ENCODE assay signal across 8 cellular contexts in the genomic region with DNA sequence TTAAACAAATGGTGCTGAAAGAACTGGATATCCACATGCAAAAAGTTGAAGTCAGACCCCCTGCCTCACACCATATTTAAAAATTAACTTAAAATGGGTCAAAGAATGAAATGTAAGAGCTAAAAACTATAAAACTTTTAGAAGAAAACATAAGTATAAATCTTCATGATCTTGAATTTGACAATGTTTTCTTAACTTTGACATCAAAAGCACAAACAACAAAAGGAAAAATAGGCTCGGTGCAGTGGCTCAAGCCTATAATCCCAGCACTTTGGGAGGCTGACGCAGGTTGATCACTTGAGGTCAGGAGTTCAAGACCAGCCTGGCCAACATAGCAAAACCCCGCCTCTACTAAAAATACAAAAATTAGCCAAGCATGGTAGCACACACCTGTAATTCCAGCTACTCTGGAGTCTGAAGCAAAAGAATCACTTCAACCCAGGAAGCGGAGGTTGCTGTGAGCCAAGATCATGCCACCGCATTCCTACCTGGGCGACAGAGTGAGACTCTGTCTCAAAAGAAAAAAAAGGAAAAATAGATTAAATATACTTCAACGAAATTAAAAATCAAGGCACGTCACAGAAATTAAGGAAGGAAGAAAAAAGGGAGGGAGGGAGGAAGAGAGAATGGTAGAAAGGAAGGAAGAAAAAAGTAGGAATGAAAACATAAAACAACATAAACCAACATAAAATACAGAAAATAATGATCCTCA. TPM values are rescaled to one million over a fixed set of nuclear protein-coding genes. Genes with fewer than 3 reads are reported as not detected.
DNase-seq lines count a peak whose midpoint lies in the region; ATAC-seq, FAIRE-seq and TF ChIP-seq lines count a peak whose summit lies in the region.

No MANE protein-coding gene starts in this region.

- H3K4me1 ChIP-seq in Panc1 (ENCODE audit: control insufficient read depth, insufficient read depth, low read length) (peaks cover 4% of the 10 kb centered on the region; the same call in 1 of the 2 replicates), endodermal cell (ENCODE audit: control insufficient read depth, insufficient read depth, low read length) (peaks cover 4% of the 10 kb centered on the region), pancreas (peaks cover 12 to 28% (median 17%) of the 10 kb centered on the region in 3 donors)

- H3K27me3 Mint-ChIP-seq in Calu3 (ENCODE audit: unreplicated experiment) (no peaks in the 10 kb centered on the region), endodermal cell (ENCODE audit: insufficient read depth) (no peaks in the 10 kb centered on the region)

- in situ Hi-C loops in Panc1 (cut with HindIII; ENCODE audit: low pct_unique_long_range_greater_than_20kb, low sequenced_read_pairs): no loop called here

- BruUV-seq in Calu3 (replicated peaks; lab: Mats Ljungman, UMichigan): no TSS peak
- TSS peak; percentile 71 for BruUV-seq in Panc1 (replicated peaks; lab: Mats Ljungman, UMichigan)

- H3K4me3 ChIP-seq in Panc1 (ENCODE audit: low read depth in 2 of 2, low read length in 2 of 2) (no peak overlapping the region), endodermal cell (ENCODE audit: low read length) (peak overlapping the region; percentile 91), pancreas (peak overlapping the region; percentile 53 to 88 (median 76))

- H3K27ac Mint-ChIP-seq in Calu3 (ENCODE audit: unreplicated experiment) (no peak overlapping the region), endodermal cell (no peak overlapping the region)

- intact Hi-C loops in Calu3 (cut with micrococcal nuclease; ENCODE audit: unreplicated experiment): loop anchor here (10.0 kb wide), 1 partner anchor 1323 kb away; no protein-coding TSS in a partner anchor
- intact Hi-C loops in Panc1 (cut with micrococcal nuclease; ENCODE audit: unreplicated experiment): no loop called here
- intact Hi-C loops in pancreas (cut with DNase I): no loop called here

- no peaks in the 10 kb centered on the region for H3K36me3 ChIP-seq in Panc1 (ENCODE audit: control insufficient read depth, insufficient read depth, low read length)
- no peaks in the 10 kb centered on the region for H3K36me3 ChIP-seq in endodermal cell (ENCODE audit: control insufficient read depth, insufficient read depth, low read length)
- H3K36me3 ChIP-seq in pancreas: no peaks in the 10 kb centered on the region

- 96 to 99% methylated on average over 7 to 8 of the region's 8 CpGs for WGBS in endodermal cell (ENCODE audit: insufficient coverage in 1 of 2, insufficient read length in 1 of 2), 2 experiments
- 39 to 80% methylated on average over 8 of the region's 8 CpGs for WGBS in pancreas, 2 donors

- CTCF ChIA-PET in Calu3 (lab: Charles Lee) (no interaction called here), Panc1 (lab: Charles Lee) (no interaction called here)

- H3K27ac ChIP-seq in Panc1 (ENCODE audit: low read length): no peak overlapping the region
- H3K27ac ChIP-seq in endodermal cell (ENCODE audit: low read depth, low read length): no peak overlapping the region
- peak overlapping the region in 2 of 4 donors; percentile 86 to 87 for H3K27ac ChIP-seq in pancreas

- H3K9me3 Mint-ChIP-seq in Calu3 (ENCODE audit: low read depth, unreplicated experiment) (no peaks in the 10 kb centered on the region), endodermal cell (no peaks in the 10 kb centered on the region)

- POLR2A ChIA-PET in Panc1 (lab: Charles Lee): interaction anchor here (0.6 kb wide), 1 partner anchor 43 kb away, joined by 3 read pairs; no protein-coding TSS in a partner anchor

- no peaks in the 10 kb centered on the region for H3K27me3 ChIP-seq in Panc1 (ENCODE audit: control insufficient read depth, insufficient read depth, low read length)
- no peaks in the 10 kb centered on the region for H3K27me3 ChIP-seq in endodermal cell (ENCODE audit: control insufficient read depth, insufficient read depth, low read length, poor library complexity, severe bottlenecking)
- no peaks in the 10 kb centered on the region for H3K27me3 ChIP-seq in pancreas

- no peak for FAIRE-seq in pancreas (lab: Jason Lieb, UNC)

- peaks cover 4% of the 10 kb centered on the region for H3K4me1 Mint-ChIP-seq in Calu3 (ENCODE audit: low read depth, unreplicated experiment)
- peaks cover 10% of the 10 kb centered on the region for H3K4me1 Mint-ChIP-seq in endodermal cell

- H3K4me3 Mint-ChIP-seq in Calu3 (ENCODE audit: low read depth, unreplicated experiment) (peak overlapping the region; percentile 80), endodermal cell (peak overlapping the region; percentile 69)

- no peak for ATAC-seq in Panc1
- no peak for ATAC-seq in pancreas
- no peak for ATAC-seq in omental fat pad (ENCODE audit: low FRiP score)
- ATAC-seq in HG02623 (IDR thresholded peaks at IDR 0.05; ENCODE audit: unreplicated experiment): no peak

- peaks cover 21% of the 10 kb centered on the region for H3K36me3 Mint-ChIP-seq in Calu3 (ENCODE audit: insufficient read depth, unreplicated experiment)
- no peaks in the 10 kb centered on the region for H3K36me3 Mint-ChIP-seq in endodermal cell (ENCODE audit: low read depth)

- DNase-seq in Calu3 (no peak), Panc1 (ENCODE audit: low read depth, low spot score) (no peak), endodermal cell (no peak), pancreas (no peak), C1 segment of cervical spinal cord (lab: John Stamatoyannopoulos, UW) (no peak), COLO668 (lab: John Stamatoyannopoulos, UW; ENCODE audit: unreplicated experiment) (no peak), omental fat pad (ENCODE audit: low spot score) (no peak)

- no peak for TF ChIP-seq CTCF in Calu3 (IDR thresholded peaks at IDR 0.05; ENCODE audit: unreplicated experiment)
- TF ChIP-seq CTCF in Panc1 (IDR thresholded peaks at IDR 0.05): no peak
- no peak for TF ChIP-seq CTCF in endodermal cell (conservative IDR thresholded peaks at IDR 0.05)
- no peak for TF ChIP-seq CTCF in pancreas (IDR thresholded peaks at IDR 0.05)
- TF ChIP-seq CTCF in omental fat pad (IDR thresholded peaks at IDR 0.05): no peak

- no peak overlapping the region for H3K9ac ChIP-seq in endodermal cell (ENCODE audit: extremely low read depth, low read length, poor library complexity, severe bottlenecking)

- H3K9me3 ChIP-seq in Panc1 (ENCODE audit: control insufficient read depth, insufficient read depth, low read depth, low read length) (no peaks in the 10 kb centered on the region), endodermal cell (ENCODE audit: control insufficient read depth, low read length) (no peaks in the 10 kb centered on the region), pancreas (no peaks in the 10 kb centered on the region)

RNA-seq across cellular contexts. Expression of a gene that starts 1.5 kb away (rescaled TPM):
- total RNA-seq in Calu3 (2022): 25.1 and 28.9 TPM in 2 replicates
- 8.0 TPM for total RNA-seq in Panc1 (2021; ENCODE audit: unreplicated experiment)
- 2.5 TPM for polyA plus RNA-seq in Panc1 (2012; ENCODE audit: insufficient read length)
- total RNA-seq in endodermal cell: 1 to 10 TPM; 8.8 to 9.1 TPM
- polyA plus RNA-seq in endodermal cell (2013, experiment 1 of 2): 5.7 TPM
- polyA plus RNA-seq in endodermal cell (2013, experiment 2 of 2): 4.1 TPM
- 10 to 100 TPM; 12.6 to 26.5 (median 17.2) TPM for total RNA-seq in pancreas
- polyA plus RNA-seq in pancreas: 1 to 10 TPM; 6.4 to 8.2 TPM
- total RNA-seq in omental fat pad: 10 to 100 TPM; 11.1 to 33.4 (median 19.8) TPM

RNA-seq across cellular contexts. Expression of a gene that starts 30.8 kb away (rescaled TPM):
- total RNA-seq in Calu3 (2022) (16.6 and 17.1 TPM in 2 replicates), Panc1 (2021; ENCODE audit: unreplicated experiment) (13.4 TPM), endodermal cell (10 to 100 TPM; 12.1 to 14.3 TPM), pancreas (1 to 10 TPM; 3.3 to 8.0 (median 4.8) TPM), omental fat pad (10 to 100 TPM in 3 of 4 donors, 1 to 10 TPM in 1; 8.2 to 13.8 (median 11.4) TPM)
- 10.8 TPM for polyA plus RNA-seq in Panc1 (2012; ENCODE audit: insufficient read length)
- polyA plus RNA-seq in endodermal cell (2013, experiment 1 of 2): 16.7 TPM
- 20.8 TPM for polyA plus RNA-seq in endodermal cell (2013, experiment 2 of 2)
- polyA plus RNA-seq in pancreas: 10 to 100 TPM; 12.1 to 14.5 TPM

RNA-seq across cellular contexts. Expression of a gene that starts 30.9 kb away (rescaled TPM):
- total RNA-seq in Calu3 (2022) (17.5 and 23.5 TPM in 2 replicates), Panc1 (2021; ENCODE audit: unreplicated experiment) (19.3 TPM), endodermal cell (1 to 10 TPM; 9.3 to 9.4 TPM), pancreas (1 to 10 TPM; 3.4 to 6.1 (median 5.0) TPM), omental fat pad (10 to 100 TPM in 3 of 4 donors, 1 to 10 TPM in 1; 8.2 to 14.5 (median 11.1) TPM)
- 11.6 TPM for polyA plus RNA-seq in Panc1 (2012; ENCODE audit: insufficient read length)
- 8.2 TPM for polyA plus RNA-seq in endodermal cell (2013, experiment 1 of 2)
- 8.7 TPM for polyA plus RNA-seq in endodermal cell (2013, experiment 2 of 2)
- polyA plus RNA-seq in pancreas: 10 to 100 TPM in 1 of 2 donors, 1 to 10 TPM in 1; 8.5 to 13.1 TPM

Comparison
In these comparisons a context has a peak if more than half of its experiments do, and no peak if none do; other contexts are left out.
1. H3K4me3 ChIP-seq: peak in endodermal cell (single experiment) and pancreas (4 of 4); none in Panc1 (0 of 2).